1 cellular context compared by ENCODE assay signal in genomic region chr3:112089956-112090898, GRCh38.
TF ChIP-seq lines count a peak whose summit lies in the region.

No MANE protein-coding gene starts in this region.

TF ChIP-seq in HEK293, 187 proteins besides CTCF, POLR2A, EP300 and RAD21 (continued from another document):
- TF ChIP-seq ZBTB49 (tag by site-specific recombination; IDR thresholded peaks at IDR 0.05; ENCODE audit: low read depth) = no peak
- no peak for TF ChIP-seq ZNF549 (tag by site-specific recombination; IDR thresholded peaks at IDR 0.05)
